9 cellular contexts compared by ENCODE assay signal in the genomic region with DNA sequence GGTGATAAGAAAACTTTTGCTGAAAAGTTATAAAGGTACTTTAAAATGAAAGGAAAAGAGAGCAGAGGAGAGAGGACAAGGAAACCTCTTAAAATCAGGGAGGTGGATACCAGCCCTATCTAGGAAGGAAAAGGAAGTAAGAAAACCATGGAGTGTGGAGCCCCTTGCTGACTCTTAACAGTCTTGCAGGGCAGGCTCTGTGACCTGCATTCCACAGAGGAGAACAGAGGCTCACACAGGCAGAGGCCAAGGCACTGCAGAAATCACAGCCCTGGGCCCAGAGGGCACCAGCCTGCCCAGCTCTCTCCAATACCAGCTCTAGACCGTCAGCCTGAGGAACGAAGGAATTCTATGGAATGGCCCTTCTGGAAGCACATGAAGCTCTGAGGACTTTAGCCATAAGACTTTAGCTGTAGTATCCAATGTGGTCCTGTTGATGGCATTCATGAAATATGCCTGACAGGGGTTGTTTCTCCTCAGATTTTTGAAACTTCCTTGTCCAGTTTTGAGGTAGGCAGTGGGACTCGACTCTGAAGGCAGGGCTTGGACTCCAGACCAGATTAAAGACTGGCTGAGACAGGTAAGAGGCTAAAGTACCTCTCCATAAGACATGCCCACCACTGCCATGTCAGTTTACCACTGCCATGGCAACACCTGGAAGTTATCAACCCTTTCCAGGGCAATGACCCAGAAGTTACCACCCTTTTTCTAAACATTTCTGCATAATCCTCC.
DNase-seq lines count a peak whose midpoint lies in the region; ATAC-seq, FAIRE-seq and TF ChIP-seq lines count a peak whose summit lies in the region.
"Had no signal": no experiment of that assay in that cellular context is flagged by ENCODE, and none has a peak within 500 bp of the region (broad histone marks: within the 10 kb centered on the region; RNA-seq: fewer than 3 reads in every experiment).

No MANE protein-coding gene starts in this region.

- no peak overlapping the region for H3K27ac Mint-ChIP-seq in activated CD4-positive, alpha-beta memory T cell treated with anti-CD3 and anti-CD28 coated beads, Interleukin-2, amount 10 ng/mL, durations not matched to agents 7 days and 5 days
- no peak overlapping the region for H3K27ac Mint-ChIP-seq in CD8-positive, alpha-beta T cell

- intact Hi-C loops in GM12878 (cut with micrococcal nuclease; ENCODE audit: unreplicated experiment), result no loop called here
- intact Hi-C loops in CD8-positive, alpha-beta T cell (cut with DNase I, micrococcal nuclease), result no loop called here

- no peak overlapping the region for H3K4me2 ChIP-seq in GM12878 (ENCODE audit: control insufficient read depth, insufficient read depth)

- no peak overlapping the region for H3K4me3 ChIP-seq in GM12878
- no peak overlapping the region for H3K4me3 ChIP-seq in CD8-positive, alpha-beta T cell (ENCODE audit: low read depth, low read length)

- TF ChIP-seq POLR2A in GM12878 (IDR thresholded peaks at IDR 0.05; ENCODE audit: low read depth, low read length), result no peak

- no peaks in the 10 kb centered on the region for H3K36me3 Mint-ChIP-seq in activated CD4-positive, alpha-beta memory T cell treated with anti-CD3 and anti-CD28 coated beads, Interleukin-2, amount 10 ng/mL, durations not matched to agents 7 days and 5 days (ENCODE audit: low read depth)
- H3K36me3 Mint-ChIP-seq in CD8-positive, alpha-beta T cell, result no peaks in the 10 kb centered on the region

- H3K4me1 ChIP-seq in GM12878 (ENCODE audit: control insufficient read depth, insufficient read depth, low read length), result peaks cover 9% of the 10 kb centered on the region
- no peaks in the 10 kb centered on the region for H3K4me1 ChIP-seq in CD8-positive, alpha-beta T cell (ENCODE audit: insufficient read depth, low read length)

- H4K20me1 ChIP-seq in GM12878 (ENCODE audit: control insufficient read depth, insufficient read depth), result no peaks in the 10 kb centered on the region; the same call in 1 of the 2 replicates

- no peak overlapping the region for H3K27ac ChIP-seq in GM12878 (ENCODE audit: control insufficient read depth, insufficient read depth)
- H3K27ac ChIP-seq in CD8-positive, alpha-beta T cell (ENCODE audit: low read depth, low read length), result no peak overlapping the region

- in situ Hi-C loops in KBM-7 (cut with MboI; ENCODE audit: low pct_unique_long_range_greater_than_20kb, low sequenced_read_pairs), result no loop called here
- in situ Hi-C loops in GM12878 (cut with MboI), result no loop called here

- no peak overlapping the region for H2AFZ ChIP-seq in GM12878 (ENCODE audit: control insufficient read depth, low read depth, low read length)

- BruUV-seq in GM12878 (replicated peaks; lab: Mats Ljungman, UMichigan), result no TSS peak

- H3K9ac ChIP-seq in GM12878 (ENCODE audit: control insufficient read depth, insufficient read depth, low read length), result no peak overlapping the region

- ATAC-seq in GM12878 (no peak), HG03196 (IDR thresholded peaks at IDR 0.05; ENCODE audit: unreplicated experiment) (no peak)
- ATAC-seq in CD8-positive, alpha-beta T cell, result no peak

- CTCF ChIA-PET in GM12878 (lab: Yijun Ruan, JAX), result no interaction called here
- CTCF ChIA-PET in activated CD4-positive, alpha-beta memory T cell treated with anti-CD3 and anti-CD28 coated beads, Interleukin-2, amount 10 ng/mL, durations not matched to agents 7 days and 5 days (lab: Charles Lee), result interaction anchor here (1.2 kb wide), 1 partner anchor 22 kb away, joined by 3 read pairs; no protein-coding TSS in a partner anchor
- CTCF ChIA-PET in CD8-positive, alpha-beta T cell (lab: Charles Lee), result no interaction called here

- 0% methylated on average over 3 of the region's 3 CpGs for WGBS in GM12878 (ENCODE audit: insufficient coverage, insufficient replicate concordance, low lambda C conversion rate, missing lambda C conversion rate)

- H3K27me3 ChIP-seq in GM12878 (replicated peaks in 1 of 2; ENCODE audit: control insufficient read depth in 2 of 2, insufficient read depth in 2 of 2, low read length in 1 of 2), result peaks cover 0 to 5% of the 10 kb centered on the region in 2 experiments; a peak in 1 of 4 replicates
- H3K27me3 ChIP-seq in CD8-positive, alpha-beta T cell (ENCODE audit: insufficient read depth, low read length), result no peaks in the 10 kb centered on the region

- POLR2A ChIA-PET in GM12878 (lab: Charles Lee), result no interaction called here
- POLR2A ChIA-PET in activated CD4-positive, alpha-beta memory T cell treated with anti-CD3 and anti-CD28 coated beads, Interleukin-2, amount 10 ng/mL, durations not matched to agents 7 days and 5 days (lab: Charles Lee), result no interaction called here
- POLR2A ChIA-PET in CD8-positive, alpha-beta T cell (lab: Charles Lee), result no interaction called here

- FAIRE-seq in GM12878 (lab: Jason Lieb, UNC), result no peak

- H3K4me1 Mint-ChIP-seq in activated CD4-positive, alpha-beta memory T cell treated with anti-CD3 and anti-CD28 coated beads, Interleukin-2, amount 10 ng/mL, durations not matched to agents 7 days and 5 days, result peaks cover 16% of the 10 kb centered on the region
- no peaks in the 10 kb centered on the region for H3K4me1 Mint-ChIP-seq in CD8-positive, alpha-beta T cell (ENCODE audit: low read depth)

- no peak overlapping the region for H3K4me3 Mint-ChIP-seq in activated CD4-positive, alpha-beta memory T cell treated with anti-CD3 and anti-CD28 coated beads, Interleukin-2, amount 10 ng/mL, durations not matched to agents 7 days and 5 days
- H3K4me3 Mint-ChIP-seq in CD8-positive, alpha-beta T cell, result no peak overlapping the region

- H3K9me3 Mint-ChIP-seq in activated CD4-positive, alpha-beta memory T cell treated with anti-CD3 and anti-CD28 coated beads, Interleukin-2, amount 10 ng/mL, durations not matched to agents 7 days and 5 days, result no peaks in the 10 kb centered on the region
- no peaks in the 10 kb centered on the region for H3K9me3 Mint-ChIP-seq in CD8-positive, alpha-beta T cell

- TF ChIP-seq CTCF in GM12878 (IDR thresholded peaks at IDR 0.05 in 2 of 3, conservative IDR thresholded peaks at IDR 0.05 in 1 of 3; ENCODE audit: control insufficient read depth in 2 of 3, extremely low read depth in 1 of 3, insufficient read depth in 1 of 3, low read depth in 3 of 3, low read length in 3 of 3), result no peak
- no peak for TF ChIP-seq CTCF in CD8-positive, alpha-beta T cell (IDR thresholded peaks at IDR 0.05)

- H3K27me3 Mint-ChIP-seq in activated CD4-positive, alpha-beta memory T cell treated with anti-CD3 and anti-CD28 coated beads, Interleukin-2, amount 10 ng/mL, durations not matched to agents 7 days and 5 days, result peaks cover 15% of the 10 kb centered on the region
- no peaks in the 10 kb centered on the region for H3K27me3 Mint-ChIP-seq in CD8-positive, alpha-beta T cell (ENCODE audit: low read depth)

- H3K79me2 ChIP-seq in GM12878 (ENCODE audit: control insufficient read depth, insufficient read depth, low read length), result no peaks in the 10 kb centered on the region

- H3K36me3 ChIP-seq in GM12878 (ENCODE audit: control insufficient read depth in 2 of 2, insufficient read depth in 2 of 2, low read length in 1 of 2), result no peaks in the 10 kb centered on the region
- no peaks in the 10 kb centered on the region for H3K36me3 ChIP-seq in CD8-positive, alpha-beta T cell (ENCODE audit: insufficient read depth, low read length)

- TF ChIP-seq EP300 in GM12878 (IDR thresholded peaks at IDR 0.05; ENCODE audit: borderline replicate concordance in 1 of 2, control insufficient read depth in 1 of 2, low read depth in 2 of 2, low read length in 2 of 2), result no peak

- no peaks in the 10 kb centered on the region; the same call in 2 of the 3 replicates for H3K9me3 ChIP-seq in GM12878 (replicated peaks; ENCODE audit: control insufficient read depth, insufficient read depth, low read length)
- H3K9me3 ChIP-seq in CD8-positive, alpha-beta T cell (ENCODE audit: low read length), result no peaks in the 10 kb centered on the region

- DNase-seq in AG08395 (ENCODE audit: low spot score) (peak; percentile 72), KBM-7 (peak; percentile 70), GM12878 (ENCODE audit: low read depth, low spot score) (no peak), kidney glomerular epithelial cell (lab: John Stamatoyannopoulos, UW) (peak; percentile 44), globus pallidus (ENCODE audit: low spot score) (no peak)
- no peak for DNase-seq in activated CD4-positive, alpha-beta memory T cell treated with anti-CD3 and anti-CD28 coated beads, Interleukin-2, amount 10 ng/mL, durations not matched to agents 7 days and 5 days
- DNase-seq in CD8-positive, alpha-beta T cell, result no peak
- DNase-seq: NCI-H1694 treated with DMSO at 0.1 percent for 48 hours had no signal

- peak; percentile 35; the same call in 1 of the 2 replicates for TF ChIP-seq RAD21 in GM12878 (IDR thresholded peaks at IDR 0.05; ENCODE audit: insufficient read depth, low read depth, low read length)

- RAD21 ChIA-PET in GM12878 (lab: Charles Lee; ENCODE audit: unreplicated experiment), result no interaction called here

- SMC1A ChIA-PET in GM12878 (lab: Charles Lee; ENCODE audit: uncharacterized antibody, unreplicated experiment), result interaction anchor here (1.1 kb wide), 1 partner anchor 18 kb away, joined by 3 read pairs; no protein-coding TSS in a partner anchor

TF ChIP-seq in GM12878, 131 proteins besides CTCF, POLR2A, EP300 and RAD21:
- TF ChIP-seq MEF2A (IDR thresholded peaks at IDR 0.05; ENCODE audit: insufficient read depth, low read depth, low read length), result no peak
- TF ChIP-seq TARDBP (IDR thresholded peaks at IDR 0.05; ENCODE audit: borderline replicate concordance), result no peak
- TF ChIP-seq SRF (IDR thresholded peaks at IDR 0.05; ENCODE audit: low read depth in 2 of 2, low read length in 2 of 2), result no peak
- TF ChIP-seq BMI1 (IDR thresholded peaks at IDR 0.05; ENCODE audit: borderline replicate concordance), result no peak

Comparison
In these comparisons a context has a peak if more than half of its experiments do, and no peak if none do; other contexts are left out.
1. DNase-seq: peak in AG08395 (single experiment), KBM-7 (single experiment) and kidney glomerular epithelial cell (single experiment); none in GM12878 (single experiment), activated CD4-positive, alpha-beta memory T cell treated with anti-CD3 and anti-CD28 coated beads, Interleukin-2, amount 10 ng/mL, durations not matched to agents 7 days and 5 days (single experiment), CD8-positive, alpha-beta T cell (0 of 7) and globus pallidus (single experiment).